In the genomic region with DNA sequence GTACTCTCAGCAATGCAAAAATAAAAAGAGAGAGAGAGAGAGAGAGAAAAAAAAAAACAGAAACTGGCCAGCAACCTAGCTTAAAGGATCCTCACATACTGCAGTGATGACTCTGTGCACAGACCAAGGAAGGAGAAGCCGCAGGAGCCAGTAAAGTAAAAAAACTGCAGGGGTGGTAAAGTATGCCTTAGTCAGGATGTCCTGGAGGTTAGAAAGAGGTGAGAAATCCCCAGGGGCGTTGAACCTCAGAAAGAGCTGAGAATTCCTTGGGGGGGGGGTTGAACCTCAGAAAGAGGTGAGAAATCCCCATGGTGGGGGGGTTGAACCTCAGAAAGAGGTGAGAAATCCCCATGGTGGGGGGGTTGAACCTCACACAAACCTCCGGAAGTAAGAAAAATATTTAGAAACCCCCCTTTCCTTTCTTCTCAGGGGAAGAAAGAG, we compare ENCODE assay signal across 1 cellular context.
TF ChIP-seq lines count a peak whose summit lies in the region.

No MANE protein-coding gene starts in this region.

TF ChIP-seq in GM12878, 131 proteins besides CTCF, POLR2A, EP300 and RAD21 (continues in another document):
- TF ChIP-seq ZBED1 (IDR thresholded peaks at IDR 0.05; ENCODE audit: borderline replicate concordance) (no peak), TCF12 (IDR thresholded peaks at IDR 0.05; ENCODE audit: low read depth, low read length) (0 out of 2 replicates have a peak, but pooled peaks have one; percentile 7), HDGF (IDR thresholded peaks at IDR 0.05) (no peak), SMARCA5 (IDR thresholded peaks at IDR 0.05) (no peak), DPF2 (IDR thresholded peaks at IDR 0.05) (no peak), ATF7 (IDR thresholded peaks at IDR 0.05; ENCODE audit: low read depth) (peak; percentile 52; the same call in 1 of the 2 replicates), ZNF384 (IDR thresholded peaks at IDR 0.05; ENCODE audit: borderline replicate concordance, low read depth, low read length) (peak; percentile 57; the same call in 1 of the 2 replicates), FOXM1 (IDR thresholded peaks at IDR 0.05; ENCODE audit: low read depth, low read length) (peak; percentile 67), MEF2A (IDR thresholded peaks at IDR 0.05; ENCODE audit: insufficient read depth, low read depth, low read length) (no peak), ASH2L (IDR thresholded peaks at IDR 0.05; ENCODE audit: borderline replicate concordance, low read depth) (no peak), NR2C2 (IDR thresholded peaks at IDR 0.05; ENCODE audit: borderline replicate concordance, control insufficient read depth, insufficient read length, low read depth) (no peak), RUNX3 (IDR thresholded peaks at IDR 0.05; ENCODE audit: low read length) (peak; percentile 71), SMAD1 (IDR thresholded peaks at IDR 0.05; ENCODE audit: low read depth, partially characterized antibody) (no peak), MTA2 (IDR thresholded peaks at IDR 0.05; ENCODE audit: low read depth) (peak; percentile 39; the same call in 1 of the 2 replicates), NR2F1 (conservative IDR thresholded peaks at IDR 0.05) (peak; percentile 23; the same call in 1 of the 2 replicates), RELA (IDR thresholded peaks at IDR 0.05; ENCODE audit: borderline replicate concordance, partially characterized antibody) (peak; percentile 70), TCF7 (IDR thresholded peaks at IDR 0.05; ENCODE audit: borderline replicate concordance) (0 out of 2 replicates have a peak, but pooled peaks have one; percentile 32), NFIC (IDR thresholded peaks at IDR 0.05; ENCODE audit: low read depth, low read length) (peak; percentile 72; the same call in 1 of the 2 replicates), HCFC1 (IDR thresholded peaks at IDR 0.05; ENCODE audit: low read length) (no peak), ETV6 (conservative IDR thresholded peaks at IDR 0.05 in 1 of 2, IDR thresholded peaks at IDR 0.05 in 1 of 2; ENCODE audit: borderline replicate concordance in 1 of 2, low read depth in 1 of 2) (peak in 1 of 2 experiments; percentile 37; a peak in 1 of 4 replicates), JUND (IDR thresholded peaks at IDR 0.05; ENCODE audit: low read depth, low read length) (no peak)
- TF ChIP-seq, protein P1, sequence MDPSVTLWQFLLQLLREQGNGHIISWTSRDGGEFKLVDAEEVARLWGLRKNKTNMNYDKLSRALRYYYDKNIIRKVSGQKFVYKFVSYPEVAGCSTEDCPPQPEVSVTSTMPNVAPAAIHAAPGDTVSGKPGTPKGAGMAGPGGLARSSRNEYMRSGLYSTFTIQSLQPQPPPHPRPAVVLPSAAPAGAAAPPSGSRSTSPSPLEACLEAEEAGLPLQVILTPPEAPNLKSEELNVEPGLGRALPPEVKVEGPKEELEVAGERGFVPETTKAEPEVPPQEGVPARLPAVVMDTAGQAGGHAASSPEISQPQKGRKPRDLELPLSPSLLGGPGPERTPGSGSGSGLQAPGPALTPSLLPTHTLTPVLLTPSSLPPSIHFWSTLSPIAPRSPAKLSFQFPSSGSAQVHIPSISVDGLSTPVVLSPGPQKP (IDR thresholded peaks at IDR 0.05; ENCODE audit: low read depth, low read length): no peak
- TF ChIP-seq, protein P2, sequence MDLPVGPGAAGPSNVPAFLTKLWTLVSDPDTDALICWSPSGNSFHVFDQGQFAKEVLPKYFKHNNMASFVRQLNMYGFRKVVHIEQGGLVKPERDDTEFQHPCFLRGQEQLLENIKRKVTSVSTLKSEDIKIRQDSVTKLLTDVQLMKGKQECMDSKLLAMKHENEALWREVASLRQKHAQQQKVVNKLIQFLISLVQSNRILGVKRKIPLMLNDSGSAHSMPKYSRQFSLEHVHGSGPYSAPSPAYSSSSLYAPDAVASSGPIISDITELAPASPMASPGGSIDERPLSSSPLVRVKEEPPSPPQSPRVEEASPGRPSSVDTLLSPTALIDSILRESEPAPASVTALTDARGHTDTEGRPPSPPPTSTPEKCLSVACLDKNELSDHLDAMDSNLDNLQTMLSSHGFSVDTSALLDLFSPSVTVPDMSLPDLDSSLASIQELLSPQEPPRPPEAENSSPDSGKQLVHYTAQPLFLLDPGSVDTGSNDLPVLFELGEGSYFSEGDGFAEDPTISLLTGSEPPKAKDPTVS (IDR thresholded peaks at IDR 0.05; ENCODE audit: low read depth, low read length): no peak
- TF ChIP-seq, protein P3, sequence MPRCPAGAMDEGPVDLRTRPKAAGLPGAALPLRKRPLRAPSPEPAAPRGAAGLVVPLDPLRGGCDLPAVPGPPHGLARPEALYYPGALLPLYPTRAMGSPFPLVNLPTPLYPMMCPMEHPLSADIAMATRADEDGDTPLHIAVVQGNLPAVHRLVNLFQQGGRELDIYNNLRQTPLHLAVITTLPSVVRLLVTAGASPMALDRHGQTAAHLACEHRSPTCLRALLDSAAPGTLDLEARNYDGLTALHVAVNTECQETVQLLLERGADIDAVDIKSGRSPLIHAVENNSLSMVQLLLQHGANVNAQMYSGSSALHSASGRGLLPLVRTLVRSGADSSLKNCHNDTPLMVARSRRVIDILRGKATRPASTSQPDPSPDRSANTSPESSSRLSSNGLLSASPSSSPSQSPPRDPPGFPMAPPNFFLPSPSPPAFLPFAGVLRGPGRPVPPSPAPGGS (IDR thresholded peaks at IDR 0.05; ENCODE audit: borderline replicate concordance, insufficient read depth, low read depth, low read length, poor library complexity, severe bottlenecking): peak; percentile 50
- TF ChIP-seq, protein P4, sequence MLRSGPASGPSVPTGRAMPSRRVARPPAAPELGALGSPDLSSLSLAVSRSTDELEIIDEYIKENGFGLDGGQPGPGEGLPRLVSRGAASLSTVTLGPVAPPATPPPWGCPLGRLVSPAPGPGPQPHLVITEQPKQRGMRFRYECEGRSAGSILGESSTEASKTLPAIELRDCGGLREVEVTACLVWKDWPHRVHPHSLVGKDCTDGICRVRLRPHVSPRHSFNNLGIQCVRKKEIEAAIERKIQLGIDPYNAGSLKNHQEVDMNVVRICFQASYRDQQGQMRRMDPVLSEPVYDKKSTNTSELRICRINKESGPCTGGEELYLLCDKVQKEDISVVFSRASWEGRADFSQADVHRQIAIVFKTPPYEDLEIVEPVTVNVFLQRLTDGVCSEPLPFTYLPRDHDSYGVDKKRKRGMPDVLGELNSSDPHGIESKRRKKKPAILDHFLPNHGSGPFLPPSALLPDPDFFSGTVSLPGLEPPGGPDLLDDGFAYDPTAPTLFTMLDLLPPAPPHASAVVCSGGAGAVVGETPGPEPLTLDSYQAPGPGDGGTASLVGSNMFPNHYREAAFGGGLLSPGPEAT (IDR thresholded peaks at IDR 0.05; ENCODE audit: low read depth): peak; percentile 76; the same call in 1 of the 2 replicates
- TF ChIP-seq, protein P5, sequence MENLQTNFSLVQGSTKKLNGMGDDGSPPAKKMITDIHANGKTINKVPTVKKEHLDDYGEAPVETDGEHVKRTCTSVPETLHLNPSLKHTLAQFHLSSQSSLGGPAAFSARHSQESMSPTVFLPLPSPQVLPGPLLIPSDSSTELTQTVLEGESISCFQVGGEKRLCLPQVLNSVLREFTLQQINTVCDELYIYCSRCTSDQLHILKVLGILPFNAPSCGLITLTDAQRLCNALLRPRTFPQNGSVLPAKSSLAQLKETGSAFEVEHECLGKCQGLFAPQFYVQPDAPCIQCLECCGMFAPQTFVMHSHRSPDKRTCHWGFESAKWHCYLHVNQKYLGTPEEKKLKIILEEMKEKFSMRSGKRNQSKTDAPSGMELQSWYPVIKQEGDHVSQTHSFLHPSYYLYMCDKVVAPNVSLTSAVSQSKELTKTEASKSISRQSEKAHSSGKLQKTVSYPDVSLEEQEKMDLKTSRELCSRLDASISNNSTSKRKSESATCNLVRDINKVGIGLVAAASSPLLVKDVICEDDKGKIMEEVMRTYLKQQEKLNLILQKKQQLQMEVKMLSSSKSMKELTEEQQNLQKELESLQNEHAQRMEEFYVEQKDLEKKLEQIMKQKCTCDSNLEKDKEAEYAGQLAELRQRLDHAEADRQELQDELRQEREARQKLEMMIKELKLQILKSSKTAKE (IDR thresholded peaks at IDR 0.05; ENCODE audit: low read depth, poor library complexity, severe bottlenecking): peak; percentile 56
- TF ChIP-seq, protein P6, sequence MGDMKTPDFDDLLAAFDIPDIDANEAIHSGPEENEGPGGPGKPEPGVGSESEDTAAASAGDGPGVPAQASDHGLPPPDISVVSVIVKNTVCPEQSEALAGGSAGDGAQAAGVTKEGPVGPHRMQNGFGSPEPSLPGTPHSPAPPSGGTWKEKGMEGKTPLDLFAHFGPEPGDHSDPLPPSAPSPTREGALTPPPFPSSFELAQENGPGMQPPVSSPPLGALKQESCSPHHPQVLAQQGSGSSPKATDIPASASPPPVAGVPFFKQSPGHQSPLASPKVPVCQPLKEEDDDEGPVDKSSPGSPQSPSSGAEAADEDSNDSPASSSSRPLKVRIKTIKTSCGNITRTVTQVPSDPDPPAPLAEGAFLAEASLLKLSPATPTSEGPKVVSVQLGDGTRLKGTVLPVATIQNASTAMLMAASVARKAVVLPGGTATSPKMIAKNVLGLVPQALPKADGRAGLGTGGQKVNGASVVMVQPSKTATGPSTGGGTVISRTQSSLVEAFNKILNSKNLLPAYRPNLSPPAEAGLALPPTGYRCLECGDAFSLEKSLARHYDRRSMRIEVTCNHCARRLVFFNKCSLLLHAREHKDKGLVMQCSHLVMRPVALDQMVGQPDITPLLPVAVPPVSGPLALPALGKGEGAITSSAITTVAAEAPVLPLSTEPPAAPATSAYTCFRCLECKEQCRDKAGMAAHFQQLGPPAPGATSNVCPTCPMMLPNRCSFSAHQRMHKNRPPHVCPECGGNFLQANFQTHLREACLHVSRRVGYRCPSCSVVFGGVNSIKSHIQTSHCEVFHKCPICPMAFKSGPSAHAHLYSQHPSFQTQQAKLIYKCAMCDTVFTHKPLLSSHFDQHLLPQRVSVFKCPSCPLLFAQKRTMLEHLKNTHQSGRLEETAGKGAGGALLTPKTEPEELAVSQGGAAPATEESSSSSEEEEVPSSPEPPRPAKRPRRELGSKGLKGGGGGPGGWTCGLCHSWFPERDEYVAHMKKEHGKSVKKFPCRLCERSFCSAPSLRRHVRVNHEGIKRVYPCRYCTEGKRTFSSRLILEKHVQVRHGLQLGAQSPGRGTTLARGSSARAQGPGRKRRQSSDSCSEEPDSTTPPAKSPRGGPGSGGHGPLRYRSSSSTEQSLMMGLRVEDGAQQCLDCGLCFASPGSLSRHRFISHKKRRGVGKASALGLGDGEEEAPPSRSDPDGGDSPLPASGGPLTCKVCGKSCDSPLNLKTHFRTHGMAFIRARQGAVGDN (IDR thresholded peaks at IDR 0.05): no peak
- TF ChIP-seq, protein P7, sequence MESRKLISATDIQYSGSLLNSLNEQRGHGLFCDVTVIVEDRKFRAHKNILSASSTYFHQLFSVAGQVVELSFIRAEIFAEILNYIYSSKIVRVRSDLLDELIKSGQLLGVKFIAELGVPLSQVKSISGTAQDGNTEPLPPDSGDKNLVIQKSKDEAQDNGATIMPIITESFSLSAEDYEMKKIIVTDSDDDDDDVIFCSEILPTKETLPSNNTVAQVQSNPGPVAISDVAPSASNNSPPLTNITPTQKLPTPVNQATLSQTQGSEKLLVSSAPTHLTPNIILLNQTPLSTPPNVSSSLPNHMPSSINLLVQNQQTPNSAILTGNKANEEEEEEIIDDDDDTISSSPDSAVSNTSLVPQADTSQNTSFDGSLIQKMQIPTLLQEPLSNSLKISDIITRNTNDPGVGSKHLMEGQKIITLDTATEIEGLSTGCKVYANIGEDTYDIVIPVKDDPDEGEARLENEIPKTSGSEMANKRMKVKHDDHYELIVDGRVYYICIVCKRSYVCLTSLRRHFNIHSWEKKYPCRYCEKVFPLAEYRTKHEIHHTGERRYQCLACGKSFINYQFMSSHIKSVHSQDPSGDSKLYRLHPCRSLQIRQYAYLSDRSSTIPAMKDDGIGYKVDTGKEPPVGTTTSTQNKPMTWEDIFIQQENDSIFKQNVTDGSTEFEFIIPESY (IDR thresholded peaks at IDR 0.05): no peak
- TF ChIP-seq, protein P8, sequence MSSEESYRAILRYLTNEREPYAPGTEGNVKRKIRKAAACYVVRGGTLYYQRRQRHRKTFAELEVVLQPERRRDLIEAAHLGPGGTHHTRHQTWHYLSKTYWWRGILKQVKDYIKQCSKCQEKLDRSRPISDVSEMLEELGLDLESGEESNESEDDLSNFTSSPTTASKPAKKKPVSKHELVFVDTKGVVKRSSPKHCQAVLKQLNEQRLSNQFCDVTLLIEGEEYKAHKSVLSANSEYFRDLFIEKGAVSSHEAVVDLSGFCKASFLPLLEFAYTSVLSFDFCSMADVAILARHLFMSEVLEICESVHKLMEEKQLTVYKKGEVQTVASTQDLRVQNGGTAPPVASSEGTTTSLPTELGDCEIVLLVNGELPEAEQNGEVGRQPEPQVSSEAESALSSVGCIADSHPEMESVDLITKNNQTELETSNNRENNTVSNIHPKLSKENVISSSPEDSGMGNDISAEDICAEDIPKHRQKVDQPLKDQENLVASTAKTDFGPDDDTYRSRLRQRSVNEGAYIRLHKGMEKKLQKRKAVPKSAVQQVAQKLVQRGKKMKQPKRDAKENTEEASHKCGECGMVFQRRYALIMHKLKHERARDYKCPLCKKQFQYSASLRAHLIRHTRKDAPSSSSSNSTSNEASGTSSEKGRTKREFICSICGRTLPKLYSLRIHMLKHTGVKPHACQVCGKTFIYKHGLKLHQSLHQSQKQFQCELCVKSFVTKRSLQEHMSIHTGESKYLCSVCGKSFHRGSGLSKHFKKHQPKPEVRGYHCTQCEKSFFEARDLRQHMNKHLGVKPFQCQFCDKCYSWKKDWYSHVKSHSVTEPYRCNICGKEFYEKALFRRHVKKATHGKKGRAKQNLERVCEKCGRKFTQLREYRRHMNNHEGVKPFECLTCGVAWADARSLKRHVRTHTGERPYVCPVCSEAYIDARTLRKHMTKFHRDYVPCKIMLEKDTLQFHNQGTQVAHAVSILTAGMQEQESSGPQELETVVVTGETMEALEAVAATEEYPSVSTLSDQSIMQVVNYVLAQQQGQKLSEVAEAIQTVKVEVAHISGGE (CRISPR knock-in tag; IDR thresholded peaks at IDR 0.05): no peak
- TF ChIP-seq, protein P9, sequence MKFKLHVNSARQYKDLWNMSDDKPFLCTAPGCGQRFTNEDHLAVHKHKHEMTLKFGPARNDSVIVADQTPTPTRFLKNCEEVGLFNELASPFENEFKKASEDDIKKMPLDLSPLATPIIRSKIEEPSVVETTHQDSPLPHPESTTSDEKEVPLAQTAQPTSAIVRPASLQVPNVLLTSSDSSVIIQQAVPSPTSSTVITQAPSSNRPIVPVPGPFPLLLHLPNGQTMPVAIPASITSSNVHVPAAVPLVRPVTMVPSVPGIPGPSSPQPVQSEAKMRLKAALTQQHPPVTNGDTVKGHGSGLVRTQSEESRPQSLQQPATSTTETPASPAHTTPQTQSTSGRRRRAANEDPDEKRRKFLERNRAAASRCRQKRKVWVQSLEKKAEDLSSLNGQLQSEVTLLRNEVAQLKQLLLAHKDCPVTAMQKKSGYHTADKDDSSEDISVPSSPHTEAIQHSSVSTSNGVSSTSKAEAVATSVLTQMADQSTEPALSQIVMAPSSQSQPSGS (IDR thresholded peaks at IDR 0.05; ENCODE audit: low read length): peak; percentile 41; the same call in 1 of the 2 replicates
